1 cellular context compared by ENCODE assay signal in the genomic region with DNA sequence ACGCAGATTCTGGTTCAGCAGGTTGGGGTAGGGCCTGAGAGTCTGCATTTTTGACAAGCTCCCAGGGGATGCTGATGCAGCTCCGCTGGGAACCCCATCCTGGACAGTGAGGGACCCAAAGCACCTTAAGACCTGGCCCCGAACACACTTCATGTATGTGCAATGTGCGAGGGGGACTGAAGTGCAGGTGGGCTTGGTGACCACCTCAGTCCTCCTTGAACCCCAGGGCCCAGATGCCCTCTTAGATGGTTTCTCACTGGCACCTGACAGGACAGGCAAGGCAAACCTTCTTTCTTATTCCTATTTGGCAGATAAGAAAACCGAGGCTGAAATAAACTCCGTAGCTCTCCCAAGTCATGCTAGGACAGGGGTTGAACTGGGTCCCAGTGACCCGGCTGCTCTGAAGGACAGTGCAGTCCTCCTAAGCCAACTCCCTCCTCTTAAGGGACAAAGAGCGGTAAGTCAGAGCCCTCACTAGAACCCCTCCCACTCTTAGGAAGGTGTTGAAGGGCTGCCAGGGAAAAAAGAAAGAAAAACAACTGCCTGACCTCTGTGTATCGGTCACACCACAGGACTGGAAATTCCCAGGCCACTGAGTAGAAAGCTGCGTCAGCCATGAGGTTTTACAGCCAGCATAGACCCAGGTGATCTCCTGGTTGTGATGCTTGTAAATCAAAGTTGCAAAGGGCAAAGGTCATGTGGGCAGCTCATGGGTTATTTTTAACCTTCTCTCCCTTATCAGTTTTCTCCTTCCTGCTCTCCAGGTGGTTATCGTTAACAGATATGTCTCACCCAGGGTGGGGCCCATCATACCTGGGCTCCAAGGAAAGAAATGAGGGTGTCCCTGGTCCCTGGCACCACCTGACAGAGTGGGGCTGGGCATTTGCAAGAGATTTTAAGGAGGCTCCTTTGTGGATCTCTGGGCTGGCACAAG.
TF ChIP-seq lines count a peak whose summit lies in the region.

No MANE protein-coding gene starts in this region.

TF ChIP-seq in A549, 52 proteins besides CTCF, POLR2A, EP300 and RAD21 (continued from another document):
- TF ChIP-seq, protein P1, sequence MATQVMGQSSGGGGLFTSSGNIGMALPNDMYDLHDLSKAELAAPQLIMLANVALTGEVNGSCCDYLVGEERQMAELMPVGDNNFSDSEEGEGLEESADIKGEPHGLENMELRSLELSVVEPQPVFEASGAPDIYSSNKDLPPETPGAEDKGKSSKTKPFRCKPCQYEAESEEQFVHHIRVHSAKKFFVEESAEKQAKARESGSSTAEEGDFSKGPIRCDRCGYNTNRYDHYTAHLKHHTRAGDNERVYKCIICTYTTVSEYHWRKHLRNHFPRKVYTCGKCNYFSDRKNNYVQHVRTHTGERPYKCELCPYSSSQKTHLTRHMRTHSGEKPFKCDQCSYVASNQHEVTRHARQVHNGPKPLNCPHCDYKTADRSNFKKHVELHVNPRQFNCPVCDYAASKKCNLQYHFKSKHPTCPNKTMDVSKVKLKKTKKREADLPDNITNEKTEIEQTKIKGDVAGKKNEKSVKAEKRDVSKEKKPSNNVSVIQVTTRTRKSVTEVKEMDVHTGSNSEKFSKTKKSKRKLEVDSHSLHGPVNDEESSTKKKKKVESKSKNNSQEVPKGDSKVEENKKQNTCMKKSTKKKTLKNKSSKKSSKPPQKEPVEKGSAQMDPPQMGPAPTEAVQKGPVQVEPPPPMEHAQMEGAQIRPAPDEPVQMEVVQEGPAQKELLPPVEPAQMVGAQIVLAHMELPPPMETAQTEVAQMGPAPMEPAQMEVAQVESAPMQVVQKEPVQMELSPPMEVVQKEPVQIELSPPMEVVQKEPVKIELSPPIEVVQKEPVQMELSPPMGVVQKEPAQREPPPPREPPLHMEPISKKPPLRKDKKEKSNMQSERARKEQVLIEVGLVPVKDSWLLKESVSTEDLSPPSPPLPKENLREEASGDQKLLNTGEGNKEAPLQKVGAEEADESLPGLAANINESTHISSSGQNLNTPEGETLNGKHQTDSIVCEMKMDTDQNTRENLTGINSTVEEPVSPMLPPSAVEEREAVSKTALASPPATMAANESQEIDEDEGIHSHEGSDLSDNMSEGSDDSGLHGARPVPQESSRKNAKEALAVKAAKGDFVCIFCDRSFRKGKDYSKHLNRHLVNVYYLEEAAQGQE (IDR thresholded peaks at IDR 0.05): no peak
- TF ChIP-seq ZFP36 (IDR thresholded peaks at IDR 0.05; ENCODE audit: borderline replicate concordance, partially characterized antibody) (no peak), POLR2AphosphoS2 (conservative IDR thresholded peaks at IDR 0.05; ENCODE audit: low read length) (no peak), RARB (CRISPR knock-in tag; IDR thresholded peaks at IDR 0.05) (peak; percentile 99), MAZ (IDR thresholded peaks at IDR 0.05; ENCODE audit: borderline replicate concordance, low read depth, low read length) (no peak), EHMT2 (IDR thresholded peaks at IDR 0.05; ENCODE audit: low read depth) (no peak), NFE2L2 (conservative IDR thresholded peaks at IDR 0.05; ENCODE audit: low read length) (no peak), TP53 (CRISPR knock-in tag; IDR thresholded peaks at IDR 0.05) (no peak), RCOR1 (IDR thresholded peaks at IDR 0.05; ENCODE audit: low read depth, low read length) (no peak), KDM5A (IDR thresholded peaks at IDR 0.05) (no peak), FOSL2 (IDR thresholded peaks at IDR 0.05) (0 out of 2 replicates have a peak, but pooled peaks have one; percentile 19), FOSL2 (CRISPR knock-in tag; IDR thresholded peaks at IDR 0.05) (peak; percentile 93), ZSCAN20 (CRISPR knock-in tag; IDR thresholded peaks at IDR 0.05) (no peak; the same call in none of the 2 replicates), HOXA7 (CRISPR knock-in tag; IDR thresholded peaks at IDR 0.05) (peak; percentile 78), CBX8 (IDR thresholded peaks at IDR 0.05) (no peak), MAFK (IDR thresholded peaks at IDR 0.05; ENCODE audit: partially characterized antibody) (peak; percentile 83), BHLHE40 (IDR thresholded peaks at IDR 0.05; ENCODE audit: low read depth, low read length) (no peak), FOXS1 (CRISPR knock-in tag; IDR thresholded peaks at IDR 0.05) (peak; percentile 90; the same call in 1 of the 2 replicates)
- TF ChIP-seq, protein P2, sequence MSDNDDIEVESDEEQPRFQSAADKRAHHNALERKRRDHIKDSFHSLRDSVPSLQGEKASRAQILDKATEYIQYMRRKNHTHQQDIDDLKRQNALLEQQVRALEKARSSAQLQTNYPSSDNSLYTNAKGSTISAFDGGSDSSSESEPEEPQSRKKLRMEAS (IDR thresholded peaks at IDR 0.05): peak; percentile 70
- TF ChIP-seq, protein P3, sequence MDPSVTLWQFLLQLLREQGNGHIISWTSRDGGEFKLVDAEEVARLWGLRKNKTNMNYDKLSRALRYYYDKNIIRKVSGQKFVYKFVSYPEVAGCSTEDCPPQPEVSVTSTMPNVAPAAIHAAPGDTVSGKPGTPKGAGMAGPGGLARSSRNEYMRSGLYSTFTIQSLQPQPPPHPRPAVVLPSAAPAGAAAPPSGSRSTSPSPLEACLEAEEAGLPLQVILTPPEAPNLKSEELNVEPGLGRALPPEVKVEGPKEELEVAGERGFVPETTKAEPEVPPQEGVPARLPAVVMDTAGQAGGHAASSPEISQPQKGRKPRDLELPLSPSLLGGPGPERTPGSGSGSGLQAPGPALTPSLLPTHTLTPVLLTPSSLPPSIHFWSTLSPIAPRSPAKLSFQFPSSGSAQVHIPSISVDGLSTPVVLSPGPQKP (IDR thresholded peaks at IDR 0.05; ENCODE audit: low read depth, low read length): no peak
- TF ChIP-seq, protein P4, sequence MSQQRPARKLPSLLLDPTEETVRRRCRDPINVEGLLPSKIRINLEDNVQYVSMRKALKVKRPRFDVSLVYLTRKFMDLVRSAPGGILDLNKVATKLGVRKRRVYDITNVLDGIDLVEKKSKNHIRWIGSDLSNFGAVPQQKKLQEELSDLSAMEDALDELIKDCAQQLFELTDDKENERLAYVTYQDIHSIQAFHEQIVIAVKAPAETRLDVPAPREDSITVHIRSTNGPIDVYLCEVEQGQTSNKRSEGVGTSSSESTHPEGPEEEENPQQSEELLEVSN (IDR thresholded peaks at IDR 0.05; ENCODE audit: borderline replicate concordance, low read depth): no peak
- TF ChIP-seq, protein P5, sequence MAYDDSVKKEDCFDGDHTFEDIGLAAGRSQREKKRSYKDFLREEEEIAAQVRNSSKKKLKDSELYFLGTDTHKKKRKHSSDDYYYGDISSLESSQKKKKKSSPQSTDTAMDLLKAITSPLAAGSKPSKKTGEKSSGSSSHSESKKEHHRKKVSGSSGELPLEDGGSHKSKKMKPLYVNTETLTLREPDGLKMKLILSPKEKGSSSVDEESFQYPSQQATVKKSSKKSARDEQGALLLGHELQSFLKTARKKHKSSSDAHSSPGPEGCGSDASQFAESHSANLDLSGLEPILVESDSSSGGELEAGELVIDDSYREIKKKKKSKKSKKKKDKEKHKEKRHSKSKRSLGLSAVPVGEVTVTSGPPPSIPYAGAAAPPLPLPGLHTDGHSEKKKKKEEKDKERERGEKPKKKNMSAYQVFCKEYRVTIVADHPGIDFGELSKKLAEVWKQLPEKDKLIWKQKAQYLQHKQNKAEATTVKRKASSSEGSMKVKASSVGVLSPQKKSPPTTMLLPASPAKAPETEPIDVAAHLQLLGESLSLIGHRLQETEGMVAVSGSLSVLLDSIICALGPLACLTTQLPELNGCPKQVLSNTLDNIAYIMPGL (CRISPR knock-in tag; IDR thresholded peaks at IDR 0.05; ENCODE audit: borderline replicate concordance): no peak
